In genomic region chr6:47917202-47917601, GRCh38 we compare ENCODE assay signal across 30 cellular contexts.
"Had no signal": no experiment of that assay in that cellular context is flagged by ENCODE, and none has a peak within 500 bp of the region (broad histone marks: within the 10 kb centered on the region; RNA-seq: fewer than 3 reads in every experiment).

No MANE protein-coding gene starts in this region.

- H3K36me3 ChIP-seq: ascending aorta, brain microvascular endothelial cell, esophagus muscularis mucosa, gastrocnemius medialis, heart left ventricle had no signal

- H3K9me3 ChIP-seq: ascending aorta, esophagus muscularis mucosa, gastrocnemius medialis, heart left ventricle had no signal

- DNase-seq: activated CD4-positive, alpha-beta memory T cell treated with anti-CD3 and anti-CD28 coated beads, Interleukin-2, amount 10 ng/mL, durations not matched to agents 7 days and 5 days; activated CD4-positive, alpha-beta T cell treated with anti-CD3 and anti-CD28 coated beads for 1 hour; activated CD4-positive, alpha-beta T cell treated with anti-CD3 and anti-CD28 coated beads for 4 hours; activated CD4-positive, alpha-beta T cell treated with anti-CD3 and anti-CD28 coated beads, Interleukin-2, amount 10 ng/mL, durations not matched to agents 7 days and 5 days; activated CD4-positive, alpha-beta T cell treated with anti-CD3 and anti-CD28 coated beads, Interleukin-2, amount 50 U/mL, for 4 hours; activated CD8-positive, alpha-beta memory T cell treated with anti-CD3 and anti-CD28 coated beads, Interleukin-2, amount 50 U/mL, for 48 hours; activated gamma-delta T cell; activated naive CD4-positive, alpha-beta T cell; activated naive CD4-positive, alpha-beta T cell treated with anti-CD3 and anti-CD28 coated beads, Interleukin-2, amount 10 ng/mL, durations not matched to agents 7 days and 5 days; activated naive CD8-positive, alpha-beta T cell treated with anti-CD3 and anti-CD28 coated beads, Interleukin-2, amount 10 ng/mL, durations not matched to agents 7 days and 5 days; activated T-cell treated with anti-CD3 and anti-CD28 coated beads for 4 hours; activated T-cell treated with anti-CD3 and anti-CD28 coated beads, Interleukin-2, amount 50 U/mL, for 24 hours; activated T-cell treated with anti-CD3 and anti-CD28 coated beads, Interleukin-2, amount 50 U/mL, for 72 hours; brain microvascular endothelial cell; dorsolateral prefrontal cortex; effector memory CD4-positive, alpha-beta T cell; endodermal cell; erythroblast; foreskin keratinocyte; gastrocnemius medialis; glutamatergic neuron; heart left ventricle; T-helper 2 cell had no signal

- H3K27ac ChIP-seq: ascending aorta, brain microvascular endothelial cell, coronary artery, dorsolateral prefrontal cortex, esophagus muscularis mucosa, foreskin keratinocyte, gastrocnemius medialis, heart left ventricle, VCaP had no signal

- FAIRE-seq: bronchial epithelial cell had no signal

- H3K27me3 ChIP-seq: ascending aorta, brain microvascular endothelial cell, esophagus muscularis mucosa, foreskin keratinocyte, gastrocnemius medialis, heart left ventricle had no signal

- H3K4me1 ChIP-seq: ascending aorta, esophagus muscularis mucosa, foreskin keratinocyte, gastrocnemius medialis, heart left ventricle had no signal

- H3K4me3 ChIP-seq: ascending aorta, coronary artery, dorsolateral prefrontal cortex, esophagus muscularis mucosa, gastrocnemius medialis, heart left ventricle had no signal

- ATAC-seq: activated naive CD4-positive, alpha-beta T cell treated with anti-CD3 and anti-CD28 coated beads, Interleukin-2, amount 50 U/mL, for 72 hours; activated T-cell treated with anti-CD3 and anti-CD28 coated beads, Interleukin-2, amount 50 U/mL, for 72 hours; foreskin keratinocyte; gastrocnemius medialis; heart left ventricle; WTC11 had no signal
